Comparison of ENCODE assay signal across 17 cellular contexts in the genomic region with DNA sequence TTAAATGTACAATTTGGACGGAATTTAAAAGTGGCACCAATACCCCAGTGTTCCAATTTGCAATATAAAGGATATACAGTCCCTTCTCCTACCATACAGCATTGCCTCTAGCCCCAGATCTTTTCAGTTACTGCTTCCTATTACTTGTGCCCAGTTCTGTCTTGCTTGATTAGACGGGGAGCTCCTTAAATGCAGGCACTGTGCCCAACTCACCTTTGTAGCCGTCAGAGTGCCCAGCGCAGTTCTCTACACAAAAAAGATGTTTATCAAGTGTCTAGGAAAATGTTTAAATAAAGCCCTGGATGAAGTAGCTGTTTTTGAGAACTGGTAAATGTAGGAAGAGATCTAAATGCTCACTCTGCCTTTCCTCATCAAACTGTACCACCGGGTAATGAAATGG. TPM values are rescaled to one million over a fixed set of nuclear protein-coding genes. Genes with fewer than 3 reads are reported as not detected.
DNase-seq lines count a peak whose midpoint lies in the region; ATAC-seq and TF ChIP-seq lines count a peak whose summit lies in the region.
"Had no signal": no experiment of that assay in that cellular context is flagged by ENCODE, and none has a peak within 500 bp of the region (broad histone marks: within the 10 kb centered on the region; RNA-seq: fewer than 3 reads in every experiment).

No MANE protein-coding gene starts in this region.

- H3K27me3 ChIP-seq in CD4-positive, CD25-positive, alpha-beta regulatory T cell (ENCODE audit: control insufficient read depth, insufficient read depth, low read length), result no peaks in the 10 kb centered on the region
- H3K27me3 ChIP-seq: BLaER1 had no signal

- H3K9me3 ChIP-seq in CD4-positive, CD25-positive, alpha-beta regulatory T cell (ENCODE audit: control insufficient read depth in 2 of 2, low read length in 2 of 2), result no peaks in the 10 kb centered on the region
- H3K9me3 ChIP-seq: BLaER1 had no signal

- peaks cover 84% of the 10 kb centered on the region for H3K36me3 Mint-ChIP-seq in activated CD4-positive, alpha-beta T cell treated with anti-CD3 and anti-CD28 coated beads, Interleukin-2, amount 10 ng/mL, durations not matched to agents 7 days and 5 days (ENCODE audit: low read depth)
- peaks cover 75% of the 10 kb centered on the region for H3K36me3 Mint-ChIP-seq in CD4-positive, CD25-positive, alpha-beta regulatory T cell
- peaks cover 85% of the 10 kb centered on the region for H3K36me3 Mint-ChIP-seq in activated T-helper 1 cell treated with anti-CD3 and anti-CD28 coated beads, Interleukin-12 subunit alpha, Interleukin-12 subunit beta, Interleukin-2, Interleukin-4 antibody, amounts not matched to agents 30 ng/mL and 10 ng/mL and 1 ng/mL, durations not matched to agents 14 hours and 24 hours and 36 hours (ENCODE audit: low read depth)
- peaks cover 7 to 86% (median 25%) of the 10 kb centered on the region in 3 donors for H3K36me3 Mint-ChIP-seq in naive thymus-derived CD8-positive, alpha-beta T cell

- DNase-seq in activated CD4-positive, alpha-beta T cell treated with anti-CD3 and anti-CD28 coated beads, Interleukin-2, amount 10 ng/mL, durations not matched to agents 7 days and 5 days, result no peak
- DNase-seq in activated CD4-positive, alpha-beta T cell treated with anti-CD3 and anti-CD28 coated beads for 4 hours, result no peak
- DNase-seq in CD4-positive, CD25-positive, alpha-beta regulatory T cell, result no peak
- DNase-seq in activated T-helper 1 cell treated with anti-CD3 and anti-CD28 coated beads, Interleukin-12 subunit alpha, Interleukin-12 subunit beta, Interleukin-2, Interleukin-4 antibody, amounts not matched to agents 30 ng/mL and 10 ng/mL and 1 ng/mL, durations not matched to agents 14 hours and 24 hours and 36 hours (ENCODE audit: low spot score), result no peak
- no peak for DNase-seq in naive thymus-derived CD8-positive, alpha-beta T cell
- DNase-seq in T-helper 1 cell, result no peak
- DNase-seq: DMS153; GOT3; NCI-H1417 treated with DMSO at 0.1 percent for 48 hours; NCI-H1930; NCI-H2171 treated with DMSO at 0.1 percent for 48 hours; NCI-H446 treated with DMSO at 0.1 percent for 48 hours; NK-92 treated with Interleukin-12 subunit alpha and Interleukin-12 subunit beta, amount 100 ng/mL, for 24 hours had no signal

- H3K27ac ChIP-seq in CD4-positive, CD25-positive, alpha-beta regulatory T cell (ENCODE audit: insufficient read depth, low read length, poor library complexity, severe bottlenecking), result no peak overlapping the region
- H3K27ac ChIP-seq: BLaER1 had no signal

- no peaks in the 10 kb centered on the region for H3K9me3 Mint-ChIP-seq in activated CD4-positive, alpha-beta T cell treated with anti-CD3 and anti-CD28 coated beads, Interleukin-2, amount 10 ng/mL, durations not matched to agents 7 days and 5 days
- H3K9me3 Mint-ChIP-seq in CD4-positive, CD25-positive, alpha-beta regulatory T cell, result no peaks in the 10 kb centered on the region
- no peaks in the 10 kb centered on the region for H3K9me3 Mint-ChIP-seq in activated T-helper 1 cell treated with anti-CD3 and anti-CD28 coated beads, Interleukin-12 subunit alpha, Interleukin-12 subunit beta, Interleukin-2, Interleukin-4 antibody, amounts not matched to agents 30 ng/mL and 10 ng/mL and 1 ng/mL, durations not matched to agents 14 hours and 24 hours and 36 hours
- no peaks in the 10 kb centered on the region for H3K9me3 Mint-ChIP-seq in naive thymus-derived CD8-positive, alpha-beta T cell

- TF ChIP-seq POLR2A in GM18505 (IDR thresholded peaks at IDR 0.05; ENCODE audit: borderline replicate concordance, extremely low read depth, insufficient read depth, insufficient read length), result no peak

- H3K4me3 Mint-ChIP-seq in activated CD4-positive, alpha-beta T cell treated with anti-CD3 and anti-CD28 coated beads, Interleukin-2, amount 10 ng/mL, durations not matched to agents 7 days and 5 days, result no peak overlapping the region
- H3K4me3 Mint-ChIP-seq in CD4-positive, CD25-positive, alpha-beta regulatory T cell, result no peak overlapping the region
- no peak overlapping the region for H3K4me3 Mint-ChIP-seq in activated T-helper 1 cell treated with anti-CD3 and anti-CD28 coated beads, Interleukin-12 subunit alpha, Interleukin-12 subunit beta, Interleukin-2, Interleukin-4 antibody, amounts not matched to agents 30 ng/mL and 10 ng/mL and 1 ng/mL, durations not matched to agents 14 hours and 24 hours and 36 hours
- no peak overlapping the region for H3K4me3 Mint-ChIP-seq in naive thymus-derived CD8-positive, alpha-beta T cell

- intact Hi-C loops in activated T-helper 1 cell treated with anti-CD3 and anti-CD28 coated beads, Interleukin-12 subunit alpha, Interleukin-12 subunit beta, Interleukin-2, Interleukin-4 antibody, amounts not matched to agents 30 ng/mL and 10 ng/mL and 1 ng/mL, durations not matched to agents 14 hours and 24 hours and 36 hours (cut with micrococcal nuclease), result no loop called here

- H3K4me3 ChIP-seq in CD4-positive, CD25-positive, alpha-beta regulatory T cell (ENCODE audit: low read depth, low read length), result no peak overlapping the region
- H3K4me3 ChIP-seq: BLaER1 had no signal

- POLR2A ChIA-PET in activated CD4-positive, alpha-beta T cell treated with anti-CD3 and anti-CD28 coated beads, Interleukin-2, amount 10 ng/mL, durations not matched to agents 7 days and 5 days (lab: Charles Lee), result no interaction called here
- POLR2A ChIA-PET in naive thymus-derived CD8-positive, alpha-beta T cell (lab: Charles Lee), result interaction anchor here (0.5 kb wide), 1 partner anchor 70 kb away, joined by 3 read pairs; no protein-coding TSS in a partner anchor

- peaks cover 84% of the 10 kb centered on the region for H3K36me3 ChIP-seq in CD4-positive, CD25-positive, alpha-beta regulatory T cell (ENCODE audit: control insufficient read depth, insufficient read depth, low read length)

- no peaks in the 10 kb centered on the region for H3K27me3 Mint-ChIP-seq in activated CD4-positive, alpha-beta T cell treated with anti-CD3 and anti-CD28 coated beads, Interleukin-2, amount 10 ng/mL, durations not matched to agents 7 days and 5 days
- H3K27me3 Mint-ChIP-seq in CD4-positive, CD25-positive, alpha-beta regulatory T cell, result no peaks in the 10 kb centered on the region
- no peaks in the 10 kb centered on the region for H3K27me3 Mint-ChIP-seq in activated T-helper 1 cell treated with anti-CD3 and anti-CD28 coated beads, Interleukin-12 subunit alpha, Interleukin-12 subunit beta, Interleukin-2, Interleukin-4 antibody, amounts not matched to agents 30 ng/mL and 10 ng/mL and 1 ng/mL, durations not matched to agents 14 hours and 24 hours and 36 hours (ENCODE audit: insufficient read depth)
- H3K27me3 Mint-ChIP-seq in naive thymus-derived CD8-positive, alpha-beta T cell, result no peaks in the 10 kb centered on the region

- peaks cover 74% of the 10 kb centered on the region for H3K4me1 Mint-ChIP-seq in activated CD4-positive, alpha-beta T cell treated with anti-CD3 and anti-CD28 coated beads, Interleukin-2, amount 10 ng/mL, durations not matched to agents 7 days and 5 days
- peaks cover 31 to 49% (median 46%) of the 10 kb centered on the region in 4 donors for H3K4me1 Mint-ChIP-seq in CD4-positive, CD25-positive, alpha-beta regulatory T cell
- peaks cover 88% of the 10 kb centered on the region for H3K4me1 Mint-ChIP-seq in activated T-helper 1 cell treated with anti-CD3 and anti-CD28 coated beads, Interleukin-12 subunit alpha, Interleukin-12 subunit beta, Interleukin-2, Interleukin-4 antibody, amounts not matched to agents 30 ng/mL and 10 ng/mL and 1 ng/mL, durations not matched to agents 14 hours and 24 hours and 36 hours (ENCODE audit: low read depth)
- peaks cover 28 to 60% (median 42%) of the 10 kb centered on the region in 4 donors for H3K4me1 Mint-ChIP-seq in naive thymus-derived CD8-positive, alpha-beta T cell

- H3K27ac Mint-ChIP-seq in activated CD4-positive, alpha-beta T cell treated with anti-CD3 and anti-CD28 coated beads, Interleukin-2, amount 10 ng/mL, durations not matched to agents 7 days and 5 days, result peak overlapping the region; percentile 21
- H3K27ac Mint-ChIP-seq in CD4-positive, CD25-positive, alpha-beta regulatory T cell, result peak overlapping the region in 2 of 3 donors; percentile 29 to 77
- H3K27ac Mint-ChIP-seq in activated T-helper 1 cell treated with anti-CD3 and anti-CD28 coated beads, Interleukin-12 subunit alpha, Interleukin-12 subunit beta, Interleukin-2, Interleukin-4 antibody, amounts not matched to agents 30 ng/mL and 10 ng/mL and 1 ng/mL, durations not matched to agents 14 hours and 24 hours and 36 hours, result peak overlapping the region; percentile 20
- H3K27ac Mint-ChIP-seq in naive thymus-derived CD8-positive, alpha-beta T cell, result peak overlapping the region in 8 of 10 donors; percentile 19 to 72 (median 33)

- ATAC-seq in CD4-positive, CD25-positive, alpha-beta regulatory T cell (ENCODE audit: low read depth in 2 of 2), result no peak
- no peak for ATAC-seq in naive thymus-derived CD8-positive, alpha-beta T cell
- ATAC-seq in HG03378 (IDR thresholded peaks at IDR 0.05; ENCODE audit: unreplicated experiment) (no peak), GM18505 (IDR thresholded peaks at IDR 0.05; ENCODE audit: unreplicated experiment) (no peak)

- CTCF ChIA-PET in activated CD4-positive, alpha-beta T cell treated with anti-CD3 and anti-CD28 coated beads, Interleukin-2, amount 10 ng/mL, durations not matched to agents 7 days and 5 days (lab: Charles Lee), result no interaction called here

- peaks cover 13% of the 10 kb centered on the region for H3K4me1 ChIP-seq in CD4-positive, CD25-positive, alpha-beta regulatory T cell (ENCODE audit: control insufficient read depth, insufficient read depth, low read length, poor library complexity, severe bottlenecking)

RNA-seq across cellular contexts. Expression of a gene that starts 7.6 kb away (rescaled TPM):
- total RNA-seq in activated CD4-positive, alpha-beta T cell treated with anti-CD3 and anti-CD28 coated beads, Interleukin-2, amount 10 ng/mL, durations not matched to agents 7 days and 5 days, result 100 to 1,000 TPM; 332 to 337 TPM
- 165 TPM for total RNA-seq in CD4-positive, CD25-positive, alpha-beta regulatory T cell
- 10 to 100 TPM in 3 of 4 donors, 1 to 10 TPM in 1; 7.2 to 56.3 (median 31.9) TPM for polyA plus RNA-seq in CD4-positive, CD25-positive, alpha-beta regulatory T cell
- total RNA-seq in activated T-helper 1 cell treated with anti-CD3 and anti-CD28 coated beads, Interleukin-12 subunit alpha, Interleukin-12 subunit beta, Interleukin-2, Interleukin-4 antibody, amounts not matched to agents 30 ng/mL and 10 ng/mL and 1 ng/mL, durations not matched to agents 14 hours and 24 hours and 36 hours, result 160 and 167 TPM in 2 replicates
- total RNA-seq in naive thymus-derived CD8-positive, alpha-beta T cell, result 100 to 1,000 TPM in 1 of 2 experiments, 10 to 100 TPM in 1; 96.2 to 117 TPM
- 10 to 100 TPM; 24.2 to 36.6 (median 25.3) TPM for polyA plus RNA-seq in naive thymus-derived CD8-positive, alpha-beta T cell

RNA-seq across cellular contexts. Expression of a gene that starts 12.9 kb away (rescaled TPM):
- 100 to 1,000 TPM; 307 to 379 TPM for total RNA-seq in activated CD4-positive, alpha-beta T cell treated with anti-CD3 and anti-CD28 coated beads, Interleukin-2, amount 10 ng/mL, durations not matched to agents 7 days and 5 days
- 185 TPM for total RNA-seq in CD4-positive, CD25-positive, alpha-beta regulatory T cell
- polyA plus RNA-seq in CD4-positive, CD25-positive, alpha-beta regulatory T cell, result 100 to 1,000 TPM; 462 to 803 (median 547) TPM
- total RNA-seq in activated T-helper 1 cell treated with anti-CD3 and anti-CD28 coated beads, Interleukin-12 subunit alpha, Interleukin-12 subunit beta, Interleukin-2, Interleukin-4 antibody, amounts not matched to agents 30 ng/mL and 10 ng/mL and 1 ng/mL, durations not matched to agents 14 hours and 24 hours and 36 hours, result 353 and 358 TPM in 2 replicates
- total RNA-seq in naive thymus-derived CD8-positive, alpha-beta T cell, result 100 to 1,000 TPM; 133 to 138 TPM
- 100 to 1,000 TPM; 350 to 386 (median 386) TPM for polyA plus RNA-seq in naive thymus-derived CD8-positive, alpha-beta T cell

RNA-seq across cellular contexts. Expression of a gene that starts 14.1 kb away (rescaled TPM):
- total RNA-seq in activated CD4-positive, alpha-beta T cell treated with anti-CD3 and anti-CD28 coated beads, Interleukin-2, amount 10 ng/mL, durations not matched to agents 7 days and 5 days, result 1 to 10 TPM; 2.4 to 2.9 TPM
- total RNA-seq in CD4-positive, CD25-positive, alpha-beta regulatory T cell, result 6.8 TPM
- 1 to 10 TPM in 2 of 4 donors, under 1 TPM in 2; 0.31 to 4.3 (median 1.6) TPM for polyA plus RNA-seq in CD4-positive, CD25-positive, alpha-beta regulatory T cell
- 4.2 and 4.3 TPM in 2 replicates for total RNA-seq in activated T-helper 1 cell treated with anti-CD3 and anti-CD28 coated beads, Interleukin-12 subunit alpha, Interleukin-12 subunit beta, Interleukin-2, Interleukin-4 antibody, amounts not matched to agents 30 ng/mL and 10 ng/mL and 1 ng/mL, durations not matched to agents 14 hours and 24 hours and 36 hours
- total RNA-seq in naive thymus-derived CD8-positive, alpha-beta T cell, result 1 to 10 TPM; 3.9 to 5.6 TPM
- polyA plus RNA-seq in naive thymus-derived CD8-positive, alpha-beta T cell, result under 1 TPM in 2 of 3 donors, not detected in 1; 0.43 to 0.75 TPM
- total RNA-seq: A172 had no signal

RNA-seq across cellular contexts. Expression of a gene that starts 22.6 kb away (rescaled TPM):
- total RNA-seq in activated CD4-positive, alpha-beta T cell treated with anti-CD3 and anti-CD28 coated beads, Interleukin-2, amount 10 ng/mL, durations not matched to agents 7 days and 5 days, result 100 to 1,000 TPM; 396 to 441 TPM
- total RNA-seq in CD4-positive, CD25-positive, alpha-beta regulatory T cell, result 220 TPM
- 100 to 1,000 TPM; 386 to 477 (median 440) TPM for polyA plus RNA-seq in CD4-positive, CD25-positive, alpha-beta regulatory T cell
- 284 and 290 TPM in 2 replicates for total RNA-seq in activated T-helper 1 cell treated with anti-CD3 and anti-CD28 coated beads, Interleukin-12 subunit alpha, Interleukin-12 subunit beta, Interleukin-2, Interleukin-4 antibody, amounts not matched to agents 30 ng/mL and 10 ng/mL and 1 ng/mL, durations not matched to agents 14 hours and 24 hours and 36 hours
- total RNA-seq in naive thymus-derived CD8-positive, alpha-beta T cell, result 100 to 1,000 TPM; 113 TPM
- polyA plus RNA-seq in naive thymus-derived CD8-positive, alpha-beta T cell, result 100 to 1,000 TPM; 197 to 283 (median 230) TPM

RNA-seq across cellular contexts. Expression of a gene that starts 23.1 kb away (rescaled TPM):
- total RNA-seq in activated CD4-positive, alpha-beta T cell treated with anti-CD3 and anti-CD28 coated beads, Interleukin-2, amount 10 ng/mL, durations not matched to agents 7 days and 5 days, result 100 to 1,000 TPM; 329 to 391 TPM
- total RNA-seq in CD4-positive, CD25-positive, alpha-beta regulatory T cell, result 148 TPM
- polyA plus RNA-seq in CD4-positive, CD25-positive, alpha-beta regulatory T cell, result 100 to 1,000 TPM; 503 to 896 (median 615) TPM
- total RNA-seq in activated T-helper 1 cell treated with anti-CD3 and anti-CD28 coated beads, Interleukin-12 subunit alpha, Interleukin-12 subunit beta, Interleukin-2, Interleukin-4 antibody, amounts not matched to agents 30 ng/mL and 10 ng/mL and 1 ng/mL, durations not matched to agents 14 hours and 24 hours and 36 hours, result 249 and 253 TPM in 2 replicates
- total RNA-seq in naive thymus-derived CD8-positive, alpha-beta T cell, result 100 to 1,000 TPM; 102 to 104 TPM
- 100 to 1,000 TPM; 402 to 432 (median 424) TPM for polyA plus RNA-seq in naive thymus-derived CD8-positive, alpha-beta T cell
